8 cellular contexts compared by ENCODE assay signal in genomic region chr4:86058621-86059020, GRCh38.
"Had no signal": no experiment of that assay in that cellular context is flagged by ENCODE, and none has a peak within 500 bp of the region (broad histone marks: within the 10 kb centered on the region; RNA-seq: fewer than 3 reads in every experiment).

No MANE protein-coding gene starts in this region.

- H3K4me3 Mint-ChIP-seq: GM23338, H9 had no signal

- H3K27ac Mint-ChIP-seq: GM23338, H9 had no signal

- H3K9me3 Mint-ChIP-seq: GM23338, H9 had no signal

- FAIRE-seq: H1, H54, HTR-8/SVneo, K562 had no signal

- H3K4me1 Mint-ChIP-seq: GM23338, H9 had no signal

- H3K4me2 ChIP-seq: GM23338 had no signal

- H2AFZ ChIP-seq: GM23338 had no signal

- H3K4me3 ChIP-seq: GM23338, K562 had no signal

- DNase-seq: H9, HCEC 1CT, IMR-90 had no signal
